ENCODE assay signal across 8 cellular contexts in genomic region chr2:131105156-131105949, GRCh38. TPM values are rescaled to one million over a fixed set of nuclear protein-coding genes. Genes with fewer than 3 reads are reported as not detected.
DNase-seq lines count a peak whose midpoint lies in the region; ATAC-seq and TF ChIP-seq lines count a peak whose summit lies in the region.

Gene PLEKHB2, plus strand, starts transcription at chr2:131105336. Its CDS starts 15,606 bp downstream, at chr2:131120942.

- POLR2A ChIA-PET in PC-3 (lab: Charles Lee; ENCODE audit: unreplicated experiment), result interaction anchor here (0.7 kb wide), 1 partner anchor 332 kb away, joined by 4 read pairs; no protein-coding TSS in a partner anchor

- peaks cover 53% of the 10 kb centered on the region for H3K79me2 ChIP-seq in PC-3 (ENCODE audit: low read length)

- peaks cover 34% of the 10 kb centered on the region for H3K36me3 Mint-ChIP-seq in Calu3 (ENCODE audit: insufficient read depth, unreplicated experiment)

- peak within 1 kb of the TSS; percentile 89 for H3K27ac Mint-ChIP-seq in Calu3 (ENCODE audit: unreplicated experiment)

- H3K4me3 ChIP-seq in PC-3 (ENCODE audit: low read length) (peak within 1 kb of the TSS; percentile 99), muscle layer of colon (ENCODE audit: low read depth in 1 of 2, low read length in 2 of 2) (peak within 1 kb of the TSS; percentile 87 to 88)

- no peak for TF ChIP-seq CTCF in Calu3 (IDR thresholded peaks at IDR 0.05; ENCODE audit: unreplicated experiment)
- TF ChIP-seq CTCF in GM20000 (IDR thresholded peaks at IDR 0.05; ENCODE audit: extremely low read depth, missing control alignments), result no peak
- TF ChIP-seq CTCF in PC-3 (conservative IDR thresholded peaks at IDR 0.05; ENCODE audit: low read depth, low read length), result no peak

- BruUV-seq in Calu3 (replicated peaks; lab: Mats Ljungman, UMichigan) (no TSS peak), PC-3 (replicated peaks; lab: Mats Ljungman, UMichigan) (no TSS peak)

- H2AFZ ChIP-seq in PC-3 (ENCODE audit: low read length), result peak within 1 kb of the TSS; percentile 93

- peak; percentile 71 for ATAC-seq in PC-3

- H3K9me2 ChIP-seq in PC-3 (replicated peaks; ENCODE audit: low read length), result no peaks in the 10 kb centered on the region

- H3K9ac ChIP-seq in PC-3 (ENCODE audit: low read length) (peak within 1 kb of the TSS; percentile 96), muscle layer of colon (ENCODE audit: low read length) (peak within 1 kb of the TSS; percentile 76)

- peaks cover 4% of the 10 kb centered on the region; the same call in 1 of the 2 replicates for H3K36me3 ChIP-seq in PC-3 (ENCODE audit: low read depth, low read length)
- H3K36me3 ChIP-seq in muscle layer of colon (ENCODE audit: insufficient read depth, low read length), result no peaks in the 10 kb centered on the region

- H3K9me3 Mint-ChIP-seq in Calu3 (ENCODE audit: low read depth, unreplicated experiment), result no peaks in the 10 kb centered on the region

- intact Hi-C loops in Calu3 (cut with micrococcal nuclease; ENCODE audit: unreplicated experiment), result no loop called here
- intact Hi-C loops in PC-3 (cut with micrococcal nuclease), result loop anchor here (5.0 kb wide), 1 partner anchor 387 kb away; the partner anchor contains the start of gene MZT2A

- H3K27me3 Mint-ChIP-seq in Calu3 (ENCODE audit: unreplicated experiment), result no peaks in the 10 kb centered on the region

- DNase-seq in Calu3, result peak; percentile 95
- DNase-seq in GM20000 (ENCODE audit: low spot score), result peak; percentile 94
- peak; percentile 90 for DNase-seq in HT-29 (ENCODE audit: low spot score)
- peak; percentile 91 for DNase-seq in PC-3
- DNase-seq in activated T-cell treated with anti-CD3 and anti-CD28 coated beads for 48 hours (ENCODE audit: low read depth), result peak; percentile 95
- DNase-seq in erythroblast (lab: John Stamatoyannopoulos, UW), result peak; percentile 92 to 95
- peak; percentile 88 for DNase-seq in stimulated activated CD8-positive, alpha-beta memory T cell treated with anti-CD3 and anti-CD28 coated beads, Interleukin-7, amount 100 ng/mL, for 24 hours (ENCODE audit: low read depth)

- H3K27ac ChIP-seq in PC-3 (ENCODE audit: low read length) (peak within 1 kb of the TSS; percentile 75), muscle layer of colon (ENCODE audit: low read depth, low read length) (peak within 1 kb of the TSS; percentile 94)

- H3K4me1 ChIP-seq in PC-3 (ENCODE audit: insufficient read depth, low read length), result peaks cover 20% of the 10 kb centered on the region
- peaks cover 23% of the 10 kb centered on the region for H3K4me1 ChIP-seq in muscle layer of colon (ENCODE audit: insufficient read depth, low read length)

- no peaks in the 10 kb centered on the region for H3K27me3 ChIP-seq in PC-3 (ENCODE audit: low read length)
- no peaks in the 10 kb centered on the region for H3K27me3 ChIP-seq in muscle layer of colon (ENCODE audit: control insufficient read depth in 1 of 2, insufficient read depth in 2 of 2, low read length in 2 of 2)

- H3K4me3 Mint-ChIP-seq in Calu3 (ENCODE audit: low read depth, unreplicated experiment), result peak within 1 kb of the TSS; percentile 92

- peaks cover 23% of the 10 kb centered on the region for H3K4me1 Mint-ChIP-seq in Calu3 (ENCODE audit: low read depth, unreplicated experiment)

- CTCF ChIA-PET in Calu3 (lab: Charles Lee), result interaction anchor here (1.4 kb wide), 1 partner anchor 13 kb away, joined by 3 read pairs; no protein-coding TSS in a partner anchor
- CTCF ChIA-PET in PC-3 (lab: Charles Lee), result no interaction called here

- no peaks in the 10 kb centered on the region for H3F3A ChIP-seq in PC-3 (ENCODE audit: low read length, unreplicated experiment)

- H3K9me3 ChIP-seq in PC-3 (ENCODE audit: low read length) (no peaks in the 10 kb centered on the region), muscle layer of colon (ENCODE audit: low read length) (no peaks in the 10 kb centered on the region)

- TF ChIP-seq POLR2A in erythroblast (IDR thresholded peaks at IDR 0.05; ENCODE audit: low read length), result peak; percentile 89

- H4K20me1 ChIP-seq in PC-3 (ENCODE audit: low read length), result peaks cover 27% of the 10 kb centered on the region

- H3K4me2 ChIP-seq in PC-3 (ENCODE audit: low read length), result peak within 1 kb of the TSS; percentile 88

RNA-seq across cellular contexts. Expression of gene PLEKHB2, which starts in this region (rescaled TPM):
- total RNA-seq in Calu3 (2022), result 112 and 113 TPM in 2 replicates
- 85.1 and 93.9 TPM in 2 replicates for total RNA-seq in HT-29 (2014; rRNA removed; shearing (Covaris generic))
- total RNA-seq in PC-3 (2014; rRNA removed), result 64.5 and 73.9 TPM in 2 replicates

Comparison
In these comparisons a context has a peak if more than half of its experiments do, and no peak if none do; other contexts are left out.
1. Peak in every context shown above with its lines: DNase-seq, ATAC-seq, H3K4me3 ChIP-seq and H3K27ac ChIP-seq.